8 cellular contexts compared by ENCODE assay signal in genomic region chr7:35802102-35802466, GRCh38. TPM values are rescaled to one million over a fixed set of nuclear protein-coding genes. Genes with fewer than 3 reads are reported as not detected.
DNase-seq lines count a peak whose midpoint lies in the region; ATAC-seq, FAIRE-seq and TF ChIP-seq lines count a peak whose summit lies in the region.

No MANE protein-coding gene starts in this region.

- TF ChIP-seq CTCF in SK-N-SH (IDR thresholded peaks at IDR 0.05) (no peak), kidney (IDR thresholded peaks at IDR 0.05; ENCODE audit: borderline replicate concordance, extremely low read depth, insufficient read depth) (no peak)

- H3K9me3 Mint-ChIP-seq in activated naive CD8-positive, alpha-beta T cell treated with anti-CD3 and anti-CD28 coated beads, Interleukin-2, amount 50 U/mL, for 24 hours = no peaks in the 10 kb centered on the region

- H3K36me3 Mint-ChIP-seq in activated naive CD8-positive, alpha-beta T cell treated with anti-CD3 and anti-CD28 coated beads, Interleukin-2, amount 50 U/mL, for 24 hours (ENCODE audit: low read depth) = peaks cover 20% of the 10 kb centered on the region

- no peaks in the 10 kb centered on the region for H3K9me2 ChIP-seq in SK-N-SH

- H3K27ac ChIP-seq in SK-N-SH (ENCODE audit: low read depth in 2 of 2, low read length in 1 of 2) (peak overlapping the region; percentile 97 to 98), kidney (ENCODE audit: low read depth in 2 of 2, low read length in 2 of 2) (peak overlapping the region; percentile 99)

- peak overlapping the region; percentile 77 for H3K4me2 ChIP-seq in SK-N-SH

- TF ChIP-seq EP300 in SK-N-SH (IDR thresholded peaks at IDR 0.05; ENCODE audit: borderline replicate concordance in 1 of 2, low read depth in 1 of 2, low read length in 1 of 2) = no peak

- H3K9me3 ChIP-seq in SK-N-SH (no peaks in the 10 kb centered on the region), kidney (ENCODE audit: control insufficient read depth in 1 of 2, low read length in 2 of 2) (no peaks in the 10 kb centered on the region)

- H3K4me3 ChIP-seq in SK-N-SH (ENCODE audit: low read depth in 2 of 2, low read length in 1 of 2) (peak overlapping the region; percentile 94 to 99), kidney (ENCODE audit: low read length in 2 of 2) (peak overlapping the region; percentile 62 to 67)

- peaks cover 19% of the 10 kb centered on the region for H3F3A ChIP-seq in SK-N-SH (replicated peaks; ENCODE audit: insufficient read depth)

- H4K20me1 ChIP-seq in SK-N-SH (ENCODE audit: insufficient read depth) = peaks cover 51% of the 10 kb centered on the region

- CTCF ChIA-PET in SK-N-SH (lab: Yijun Ruan, JAX) = interaction anchor here (0.6 to 9.5 kb wide), 37 partner anchors 8 to 479 kb away, joined by 3 to 176 read pairs (median 6); partner anchors contain the start of gene HERPUD2

- H3K27ac Mint-ChIP-seq in activated naive CD8-positive, alpha-beta T cell treated with anti-CD3 and anti-CD28 coated beads, Interleukin-2, amount 50 U/mL, for 24 hours = peak overlapping the region; percentile 98

- H3K79me2 ChIP-seq in SK-N-SH (ENCODE audit: insufficient read depth) = peaks cover 76% of the 10 kb centered on the region

- WGBS in SK-N-SH (ENCODE audit: low lambda C conversion rate) = 3% methylated on average over 4 of the region's 4 CpGs

- no peaks in the 10 kb centered on the region for H3K27me3 Mint-ChIP-seq in activated naive CD8-positive, alpha-beta T cell treated with anti-CD3 and anti-CD28 coated beads, Interleukin-2, amount 50 U/mL, for 24 hours

- H3K9ac ChIP-seq in SK-N-SH = peak overlapping the region; percentile 90
- peak overlapping the region; percentile 46 to 85 for H3K9ac ChIP-seq in kidney (ENCODE audit: low read length in 2 of 2)

- peaks cover 0 to 2% of the 10 kb centered on the region in 2 experiments for H3K36me3 ChIP-seq in SK-N-SH (replicated peaks in 1 of 2; ENCODE audit: control insufficient read depth in 1 of 2, insufficient read depth in 2 of 2, low read length in 1 of 2)
- H3K36me3 ChIP-seq in kidney (ENCODE audit: control insufficient read depth in 1 of 2, insufficient read depth in 2 of 2, low read length in 2 of 2) = no peaks in the 10 kb centered on the region

- intact Hi-C loops in kidney (cut with DNase I) = no loop called here

- peaks cover 54% of the 10 kb centered on the region for H3K4me1 Mint-ChIP-seq in activated naive CD8-positive, alpha-beta T cell treated with anti-CD3 and anti-CD28 coated beads, Interleukin-2, amount 50 U/mL, for 24 hours

- H3K4me1 ChIP-seq in SK-N-SH (ENCODE audit: control insufficient read depth in 1 of 2, insufficient read depth in 2 of 2, low read depth in 1 of 2, low read length in 1 of 2) (peaks cover 15 to 24% of the 10 kb centered on the region in 2 experiments; a peak in 3 of 4 replicates), kidney (ENCODE audit: control insufficient read depth in 1 of 2, insufficient read depth in 1 of 2, low read depth in 1 of 2, low read length in 2 of 2) (peaks cover 7 to 13% of the 10 kb centered on the region in 2 donors)

- ATAC-seq in SK-N-SH treated with all-trans-retinoic acid at 6 μM for 48 hours (no peak), GM18498 (IDR thresholded peaks at IDR 0.05; ENCODE audit: unreplicated experiment) (no peak)
- ATAC-seq in activated naive CD8-positive, alpha-beta T cell treated with anti-CD3 and anti-CD28 coated beads, Interleukin-2, amount 50 U/mL, for 24 hours = no peak

- TF ChIP-seq RAD21 in SK-N-SH (IDR thresholded peaks at IDR 0.05; ENCODE audit: low read length) = no peak

- H3K27me3 ChIP-seq in SK-N-SH (ENCODE audit: insufficient read depth) = no peaks in the 10 kb centered on the region

- POLR2A ChIA-PET in SK-N-SH (lab: Yijun Ruan, JAX) = interaction anchor here (0.7 to 3.2 kb wide), 4 partner anchors 92 to 588 kb away, joined by 3 to 30 read pairs (median 4); partner anchors contain the start of gene ANLN

- FAIRE-seq in kidney (lab: Jason Lieb, UNC) = no peak

- H3K4me3 Mint-ChIP-seq in activated naive CD8-positive, alpha-beta T cell treated with anti-CD3 and anti-CD28 coated beads, Interleukin-2, amount 50 U/mL, for 24 hours = peak overlapping the region; percentile 95

- DNase-seq in SK-N-SH (no peak), kidney (no peak), superior temporal gyrus (ENCODE audit: extremely low spot score) (peak; percentile 64), NCI-H1105 (lab: John Stamatoyannopoulos, UW) (no peak), cerebellar cortex (ENCODE audit: low spot score) (no peak)
- DNase-seq in activated naive CD8-positive, alpha-beta T cell treated with anti-CD3 and anti-CD28 coated beads, Interleukin-2, amount 50 U/mL, for 24 hours = no peak

- 0 out of 2 replicates have a peak overlapping the region, but pooled peaks have one; percentile 60 for H2AFZ ChIP-seq in SK-N-SH (ENCODE audit: low read depth)

TF ChIP-seq in SK-N-SH, 30 proteins besides CTCF, POLR2A, EP300 and RAD21:
- TF ChIP-seq FOXM1 (IDR thresholded peaks at IDR 0.05; ENCODE audit: low read depth) (no peak), MEF2A (IDR thresholded peaks at IDR 0.05; ENCODE audit: borderline replicate concordance, low read depth) (0 out of 2 replicates have a peak, but pooled peaks have one; percentile 1), RXRA (IDR thresholded peaks at IDR 0.05; ENCODE audit: borderline replicate concordance, low read depth) (no peak)
TF ChIP-seq in SK-N-SH: peak in this region for 1.

TF ChIP-seq in SK-N-SH treated with all-trans-retinoic acid at 6 μM for 48 hours, 23 proteins besides CTCF, POLR2A, EP300 and RAD21:
- TF ChIP-seq ZNF565 (CRISPR knock-in tag; conservative IDR thresholded peaks at IDR 0.05; ENCODE audit: low read depth) (no peak), CSDC2 (CRISPR knock-in tag; IDR thresholded peaks at IDR 0.05) (no peak), TCF4 (CRISPR knock-in tag; IDR thresholded peaks at IDR 0.05; ENCODE audit: borderline replicate concordance) (no peak), TOX (CRISPR knock-in tag; IDR thresholded peaks at IDR 0.05; ENCODE audit: borderline replicate concordance) (no peak), CREB5 (CRISPR knock-in tag; IDR thresholded peaks at IDR 0.05; ENCODE audit: low read depth) (no peak), ZFP30 (CRISPR knock-in tag; IDR thresholded peaks at IDR 0.05) (no peak), ESRRG (CRISPR knock-in tag; IDR thresholded peaks at IDR 0.05) (no peak), ZNF8 (CRISPR knock-in tag; IDR thresholded peaks at IDR 0.05) (no peak), BACH2 (CRISPR knock-in tag; IDR thresholded peaks at IDR 0.05; ENCODE audit: borderline replicate concordance) (no peak)
TF ChIP-seq in SK-N-SH treated with all-trans-retinoic acid at 6 μM for 48 hours: peak in this region for 0.

RNA-seq across cellular contexts. Expression of gene SEPTIN7, which starts 1.2 kb away (rescaled TPM):
- polyA plus RNA-seq in SK-N-SH (2012; rRNA removed) = 119 and 171 TPM in 2 replicates
- 202 and 288 TPM in 2 replicates for polyA plus RNA-seq in SK-N-SH (2012; cell fraction: cytosol; rRNA removed)
- 55.8 and 118 TPM in 2 replicates for polyA plus RNA-seq in SK-N-SH (2012; cell fraction: nucleus; rRNA removed)
- total RNA-seq in kidney = 189 TPM
- polyA plus RNA-seq in kidney (ENCODE audit: insufficient read depth, low read depth, low replicate concordance) = 125 TPM
